ENCODE assay signal across 8 cellular contexts in the genomic region with DNA sequence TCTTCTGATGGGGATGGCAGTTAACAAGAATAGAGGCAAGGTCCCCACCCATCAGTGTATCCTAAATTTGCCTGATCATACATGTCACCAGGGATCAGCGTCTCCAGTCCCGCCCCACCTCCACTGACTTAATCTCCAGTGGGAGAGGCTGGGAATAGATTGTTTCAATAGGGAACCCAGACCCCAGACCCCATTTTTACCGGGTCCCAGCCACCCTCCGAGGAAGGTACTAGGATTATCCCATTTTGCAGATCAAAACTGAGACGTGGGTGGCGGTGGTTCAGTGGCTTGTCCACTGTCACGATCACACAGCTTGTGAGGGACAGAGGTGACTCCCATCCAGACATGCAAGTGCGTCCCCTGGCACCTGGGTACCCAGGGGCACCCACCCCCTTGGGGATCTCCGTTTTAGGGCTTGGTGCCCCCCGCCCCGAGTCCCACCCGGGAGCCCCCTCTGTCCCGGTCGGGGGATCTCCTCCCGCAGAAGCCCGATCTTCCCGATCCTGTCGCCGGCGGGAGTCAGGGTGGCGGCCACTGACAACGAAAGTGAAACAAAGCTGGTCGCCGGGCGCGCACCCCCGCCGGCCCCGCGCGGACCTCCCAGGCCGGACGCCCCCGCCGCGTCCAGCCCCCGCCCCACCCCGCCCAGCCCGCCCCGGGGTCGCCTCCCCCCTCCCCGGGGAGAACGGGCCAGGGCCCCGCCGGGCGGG. TPM values are rescaled to one million over a fixed set of nuclear protein-coding genes. Genes with fewer than 3 reads are reported as not detected.
DNase-seq lines count a peak whose midpoint lies in the region; FAIRE-seq and TF ChIP-seq lines count a peak whose summit lies in the region.

No MANE protein-coding gene starts in this region.

- intact Hi-C loops in CD4-positive, alpha-beta memory T cell (cut with micrococcal nuclease) = loop anchor here (1.0 to 5.0 kb wide), 3 partner anchors 44 to 313 kb away; a partner anchor contains a TSS
- intact Hi-C loops in left ventricle myocardium inferior (cut with micrococcal nuclease) = no loop called here

- H2AFZ ChIP-seq in OCI-LY1 (ENCODE audit: low read length) = no peak overlapping the region

- no peaks in the 10 kb centered on the region for H3K9me3 Mint-ChIP-seq in CD4-positive, alpha-beta memory T cell

- no peaks in the 10 kb centered on the region for H3K9me3 ChIP-seq in CD4-positive, alpha-beta memory T cell (ENCODE audit: control insufficient read depth in 1 of 2, low read length in 2 of 2)
- H3K9me3 ChIP-seq in OCI-LY1 (ENCODE audit: low read length) (no peaks in the 10 kb centered on the region), adipocyte (ENCODE audit: control insufficient read depth, low read length) (no peaks in the 10 kb centered on the region), left ventricle myocardium inferior (replicated peaks) (no peaks in the 10 kb centered on the region)

- in situ Hi-C loops in GM13977 (cut with MboI; ENCODE audit: low pct_unique_long_range_greater_than_20kb, low sequenced_read_pairs, unreplicated experiment) = no loop called here

- no peaks in the 10 kb centered on the region for H3K27me3 Mint-ChIP-seq in CD4-positive, alpha-beta memory T cell

- H3K4me3 ChIP-seq in CD4-positive, alpha-beta memory T cell (ENCODE audit: low read length in 2 of 2) = peak overlapping the region; percentile 36 to 54
- H3K4me3 ChIP-seq in OCI-LY1 (ENCODE audit: low read depth, low read length, poor library complexity, severe bottlenecking) (peak overlapping the region; percentile 69), adipocyte (ENCODE audit: low read length) (peak overlapping the region; percentile 85), left ventricle myocardium inferior (peak overlapping the region; percentile 88)

- TF ChIP-seq POLR2A in H54 (IDR thresholded peaks at IDR 0.05; ENCODE audit: low read depth, low read length) = no peak

- no peaks in the 10 kb centered on the region for H3K36me3 ChIP-seq in CD4-positive, alpha-beta memory T cell (ENCODE audit: insufficient read depth, low read length)
- H3K36me3 ChIP-seq in OCI-LY1 (ENCODE audit: insufficient read depth, low read length) = no peaks in the 10 kb centered on the region
- no peaks in the 10 kb centered on the region for H3K36me3 ChIP-seq in adipocyte (ENCODE audit: control insufficient read depth, insufficient read depth, low read length, severe bottlenecking)
- no peaks in the 10 kb centered on the region for H3K36me3 ChIP-seq in left ventricle myocardium inferior

- peak; percentile 31 to 47 (median 35) for DNase-seq in CD4-positive, alpha-beta memory T cell
- peak; percentile 45 for DNase-seq in H54 (ENCODE audit: insufficient read length, low spot score)
- DNase-seq in adipocyte (ENCODE audit: low read depth) = peak; percentile 76
- DNase-seq in left ventricle myocardium inferior = peak; percentile 61
- DNase-seq in pons (ENCODE audit: low spot score) = peak; percentile 51
- DNase-seq in GDM1 (lab: John Stamatoyannopoulos, UW) = no peak
- no peak for DNase-seq in GM13977 (ENCODE audit: low spot score)

- peaks cover 29 to 69% (median 48%) of the 10 kb centered on the region in 4 donors for H3K4me1 Mint-ChIP-seq in CD4-positive, alpha-beta memory T cell

- H3K27ac ChIP-seq in CD4-positive, alpha-beta memory T cell (ENCODE audit: low read depth, low read length) = peak overlapping the region; percentile 81
- H3K27ac ChIP-seq in OCI-LY1 (ENCODE audit: low read depth, low read length, poor library complexity, severe bottlenecking) = no peak overlapping the region
- peak overlapping the region; percentile 100 for H3K27ac ChIP-seq in left ventricle myocardium inferior (replicated peaks)

- H3K9ac ChIP-seq in OCI-LY1 (ENCODE audit: low read length) = peak overlapping the region; percentile 72
- H3K9ac ChIP-seq in adipocyte (ENCODE audit: low read length) = peak overlapping the region; percentile 91

- peak overlapping the region; percentile 92 to 97 (median 94) for H3K27ac Mint-ChIP-seq in CD4-positive, alpha-beta memory T cell

- H3K9me2 ChIP-seq in OCI-LY1 (ENCODE audit: low read depth, low read length) = no peaks in the 10 kb centered on the region

- TF ChIP-seq CTCF in OCI-LY1 (IDR thresholded peaks at IDR 0.05; ENCODE audit: low read length) (no peak), left ventricle myocardium inferior (IDR thresholded peaks at IDR 0.05; ENCODE audit: borderline replicate concordance) (no peak), GM13977 (IDR thresholded peaks at IDR 0.05; ENCODE audit: extremely low read depth, insufficient read depth, missing control alignments) (no peak)

- H3K4me1 ChIP-seq in CD4-positive, alpha-beta memory T cell (ENCODE audit: insufficient read depth, low read length) = peaks cover 49% of the 10 kb centered on the region
- H3K4me1 ChIP-seq in OCI-LY1 (ENCODE audit: insufficient read depth, low read length, severe bottlenecking) (peaks cover 20% of the 10 kb centered on the region), adipocyte (ENCODE audit: control insufficient read depth, insufficient read depth, low read length) (peaks cover 41% of the 10 kb centered on the region), left ventricle myocardium inferior (peaks cover 79% of the 10 kb centered on the region)

- POLR2A ChIA-PET in CD4-positive, alpha-beta memory T cell (lab: Charles Lee; ENCODE audit: partially characterized antibody) = interaction anchor here (0.8 to 2.7 kb wide), 11 partner anchors 9 to 322 kb away, joined by 3 to 14 read pairs (median 4); a partner anchor contains a TSS

- 0 out of 2 replicates have a peak, but pooled peaks cover 4% of the 10 kb centered on the region for H3F3A ChIP-seq in OCI-LY1 (ENCODE audit: insufficient read depth, low read length)

- CTCF ChIA-PET in CD4-positive, alpha-beta memory T cell (lab: Charles Lee; ENCODE audit: partially characterized antibody) = interaction anchor here (1.2 to 3.7 kb wide), 2 partner anchors 26 to 316 kb away, joined by 3 to 11 read pairs; a partner anchor contains a TSS

- FAIRE-seq in H54 (lab: Jason Lieb, UNC) = no peak

- peak overlapping the region; percentile 90 for H3K4me2 ChIP-seq in OCI-LY1 (ENCODE audit: low read length)

- no peaks in the 10 kb centered on the region for H4K20me1 ChIP-seq in OCI-LY1 (ENCODE audit: insufficient read depth, low read length)

- no peaks in the 10 kb centered on the region for H3K27me3 ChIP-seq in CD4-positive, alpha-beta memory T cell (ENCODE audit: insufficient read depth, low read length)
- H3K27me3 ChIP-seq in OCI-LY1 (ENCODE audit: insufficient read depth, low read length) (peaks cover 4% of the 10 kb centered on the region; the same call in 1 of the 2 replicates), adipocyte (replicated peaks; ENCODE audit: control insufficient read depth, insufficient read depth, low read length) (no peaks in the 10 kb centered on the region), left ventricle myocardium inferior (ENCODE audit: low read depth) (no peaks in the 10 kb centered on the region)

- H3K4me3 Mint-ChIP-seq in CD4-positive, alpha-beta memory T cell = peak overlapping the region; percentile 86 to 96 (median 89)

- no peaks in the 10 kb centered on the region for H3K79me2 ChIP-seq in OCI-LY1 (ENCODE audit: insufficient read depth, low read length)

- H3K36me3 Mint-ChIP-seq in CD4-positive, alpha-beta memory T cell = peaks cover 0 to 13% of the 10 kb centered on the region in 2 donors

RNA-seq across cellular contexts. Expression of a gene that starts 0.5 kb away (rescaled TPM):
- 10 to 100 TPM; 24.4 to 31.5 TPM for total RNA-seq in CD4-positive, alpha-beta memory T cell
- 10 to 100 TPM; 18.7 to 23.3 TPM for polyA plus RNA-seq in CD4-positive, alpha-beta memory T cell
- total RNA-seq in left ventricle myocardium inferior = 100 TPM

RNA-seq across cellular contexts. Expression of a gene that starts 43.4 kb away (rescaled TPM):
- 1 to 10 TPM; 4.8 to 5.1 TPM for total RNA-seq in CD4-positive, alpha-beta memory T cell
- 1 to 10 TPM in 1 of 2 donors, not detected in 1; 1.5 TPM for polyA plus RNA-seq in CD4-positive, alpha-beta memory T cell
- total RNA-seq in left ventricle myocardium inferior = 12.1 TPM

RNA-seq across cellular contexts. Expression of a gene that starts 44.0 kb away (rescaled TPM):
- total RNA-seq in CD4-positive, alpha-beta memory T cell = 10 to 100 TPM; 17.2 TPM
- 10 to 100 TPM; 13.5 to 17.5 TPM for polyA plus RNA-seq in CD4-positive, alpha-beta memory T cell
- 4.4 TPM for total RNA-seq in left ventricle myocardium inferior

Comparison
In these comparisons a context has a peak if more than half of its experiments do, and no peak if none do; other contexts are left out.
1. DNase-seq: peak in CD4-positive, alpha-beta memory T cell (5 of 5), H54 (single experiment), adipocyte (single experiment), left ventricle myocardium inferior (single experiment) and pons (single experiment); none in GDM1 (single experiment) and GM13977 (single experiment).
2. Peak in every context shown above with its lines, with median percentiles within 50 percentile points of each other: H3K4me3 ChIP-seq.